Comparison of ENCODE assay signal across 16 cellular contexts in the genomic region with DNA sequence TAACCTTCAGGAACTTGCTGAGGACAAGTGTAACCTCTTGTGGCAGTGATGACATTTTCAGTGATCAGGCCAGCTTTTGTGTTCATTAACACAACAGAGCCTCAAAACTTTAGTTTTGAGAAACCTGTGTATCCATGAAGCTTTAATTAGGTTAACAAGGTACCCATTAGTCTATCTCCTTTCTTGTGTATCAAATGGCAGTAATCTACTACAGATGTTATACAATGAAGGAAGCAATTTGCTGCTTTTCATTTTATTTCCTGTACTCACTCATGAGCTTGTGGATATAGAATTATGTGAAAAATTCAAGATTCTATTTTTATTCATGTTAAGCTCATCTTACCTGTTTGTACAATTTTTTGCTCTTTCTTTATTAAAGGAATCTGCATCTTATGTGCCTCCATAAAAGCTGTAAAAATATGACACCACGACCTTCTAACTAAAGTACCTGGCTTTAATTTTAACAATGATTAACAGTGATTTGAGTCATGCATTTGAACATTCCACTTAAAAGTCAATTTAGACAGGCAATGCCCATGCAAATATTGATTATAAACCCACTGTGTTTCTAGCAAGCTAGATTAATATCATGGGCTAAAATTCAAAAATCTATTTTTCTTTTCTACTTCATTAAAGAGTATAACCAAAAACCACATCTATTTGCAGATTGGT.
"Had no signal": no experiment of that assay in that cellular context is flagged by ENCODE, and none has a peak within 500 bp of the region (broad histone marks: within the 10 kb centered on the region; RNA-seq: fewer than 3 reads in every experiment).

No MANE protein-coding gene starts in this region.

- H3K27ac ChIP-seq: foreskin keratinocyte, ovary, stomach, thoracic aorta, transverse colon had no signal

- H3K4me1 Mint-ChIP-seq: naive thymus-derived CD4-positive, alpha-beta T cell had no signal

- H3K4me3 ChIP-seq: ovary, stomach, thoracic aorta, transverse colon had no signal

- DNase-seq: erythroblast; foreskin keratinocyte; kidney; left colon; mesendoderm; naive thymus-derived CD4-positive, alpha-beta T cell; ovary; right cardiac atrium; small intestine; stimulated activated CD4-positive, alpha-beta T cell treated with anti-CD3 and anti-CD28 coated beads, Interleukin-12 subunit alpha, Interleukin-12 subunit beta, amount 100 ng/mL, for 4 hours; stimulated activated naive CD4-positive, alpha-beta T cell; stomach; substantia nigra; transverse colon had no signal

- H3K36me3 Mint-ChIP-seq: naive thymus-derived CD4-positive, alpha-beta T cell had no signal

- H3K4me1 ChIP-seq: transverse colon had no signal

- H3K27ac Mint-ChIP-seq: dendritic cell treated with granulocyte-macrophage colony-stimulating factor and Interleukin-4, amounts not matched to agents 40 ng/mL and 50 ng/mL, for 4 days; naive thymus-derived CD4-positive, alpha-beta T cell had no signal

- H3K27me3 Mint-ChIP-seq: dendritic cell treated with granulocyte-macrophage colony-stimulating factor and Interleukin-4, amounts not matched to agents 40 ng/mL and 50 ng/mL, for 4 days; naive thymus-derived CD4-positive, alpha-beta T cell had no signal

- H3K36me3 ChIP-seq: ovary, stomach, thoracic aorta, transverse colon had no signal

- H3K27me3 ChIP-seq: foreskin keratinocyte, ovary, stomach, transverse colon had no signal

- H3K4me3 Mint-ChIP-seq: dendritic cell treated with granulocyte-macrophage colony-stimulating factor and Interleukin-4, amounts not matched to agents 40 ng/mL and 50 ng/mL, for 4 days; naive thymus-derived CD4-positive, alpha-beta T cell had no signal

- ATAC-seq: foreskin keratinocyte; left colon; naive thymus-derived CD4-positive, alpha-beta T cell; right cardiac atrium had no signal

- H3K9me3 ChIP-seq: ovary, stomach, thoracic aorta, transverse colon had no signal
